ENCODE assay signal across 18 cellular contexts in genomic region chr2:82283075-82283474, GRCh38.
DNase-seq lines count a peak whose midpoint lies in the region; ATAC-seq, FAIRE-seq and TF ChIP-seq lines count a peak whose summit lies in the region.
"Had no signal": no experiment of that assay in that cellular context is flagged by ENCODE, and none has a peak within 500 bp of the region (broad histone marks: within the 10 kb centered on the region; RNA-seq: fewer than 3 reads in every experiment).

No MANE protein-coding gene starts in this region.

- H3K36me3 ChIP-seq in HepG2 (replicated peaks in 1 of 2; ENCODE audit: control insufficient read depth in 1 of 2, insufficient read depth in 2 of 2, low read length in 2 of 2) (no peaks in the 10 kb centered on the region), right lobe of liver (no peaks in the 10 kb centered on the region), neural progenitor cell (no peaks in the 10 kb centered on the region)

- TF ChIP-seq POLR2A in HepG2 (IDR thresholded peaks at IDR 0.05; ENCODE audit: insufficient read depth in 1 of 2, low read depth in 2 of 2, low read length in 2 of 2) (no peak), right lobe of liver (IDR thresholded peaks at IDR 0.05) (no peak)

- H2AFZ ChIP-seq in HepG2 (ENCODE audit: low read length) (no peak overlapping the region), neural progenitor cell (replicated peaks) (peak overlapping the region; percentile 83)
- H2AFZ ChIP-seq: GM23248 had no signal

- H3K27me3 ChIP-seq in HepG2 (ENCODE audit: control insufficient read depth in 1 of 2, insufficient read depth in 2 of 2, low read length in 2 of 2) (no peaks in the 10 kb centered on the region), right lobe of liver (no peaks in the 10 kb centered on the region), neural progenitor cell (no peaks in the 10 kb centered on the region)

- H3K79me2 ChIP-seq in HepG2 (ENCODE audit: insufficient read depth, low read length): no peaks in the 10 kb centered on the region
- H3K79me2 ChIP-seq in neural progenitor cell (ENCODE audit: low read depth): no peaks in the 10 kb centered on the region

- H3K9me3 ChIP-seq in HepG2 (ENCODE audit: low read length) (peaks cover 16% of the 10 kb centered on the region), right lobe of liver (no peaks in the 10 kb centered on the region), neural progenitor cell (ENCODE audit: low read depth) (no peaks in the 10 kb centered on the region)

- H3K27ac Mint-ChIP-seq in neural progenitor cell: no peak overlapping the region
- no peak overlapping the region for H3K27ac Mint-ChIP-seq in stimulated activated memory B cell treated with anti-CD40 and anti-IgM and Interleukin-4, amounts not matched to agents 10 μg/mL and 1 μg/mL and 100 μg/mL, for 72 hours
- H3K27ac Mint-ChIP-seq: CD4-positive, alpha-beta memory T cell; H9 had no signal

- H3K4me1 ChIP-seq in HepG2 (ENCODE audit: insufficient read depth, low read length): no peaks in the 10 kb centered on the region
- no peaks in the 10 kb centered on the region for H3K4me1 ChIP-seq in right lobe of liver
- peaks cover 9% of the 10 kb centered on the region for H3K4me1 ChIP-seq in neural progenitor cell

- no peak for ATAC-seq in HepG2
- no peak for ATAC-seq in right lobe of liver
- no peak for ATAC-seq in stimulated activated memory B cell treated with anti-CD40 and anti-IgM and Interleukin-4, amounts not matched to agents 10 μg/mL and 1 μg/mL and 100 μg/mL, for 72 hours
- ATAC-seq: GM12878 had no signal

- H3K36me3 Mint-ChIP-seq in neural progenitor cell: no peaks in the 10 kb centered on the region
- H3K36me3 Mint-ChIP-seq in stimulated activated memory B cell treated with anti-CD40 and anti-IgM and Interleukin-4, amounts not matched to agents 10 μg/mL and 1 μg/mL and 100 μg/mL, for 72 hours: no peaks in the 10 kb centered on the region
- H3K36me3 Mint-ChIP-seq: CD4-positive, alpha-beta memory T cell had no signal

- WGBS in HepG2 (ENCODE audit: low lambda C conversion rate): 14% methylated on average over 2 of the region's 2 CpGs
- 77% methylated on average over 2 of the region's 2 CpGs for WGBS in right lobe of liver (ENCODE audit: insufficient coverage, low coverage, low lambda C conversion rate, missing lambda C conversion rate)

- intact Hi-C loops in HepG2 (cut with micrococcal nuclease; ENCODE audit: unreplicated experiment): loop anchor here (2.0 kb wide), 1 partner anchor 16 kb away; no protein-coding TSS in a partner anchor
- intact Hi-C loops in right lobe of liver (cut with DNase I): no loop called here

- no peaks in the 10 kb centered on the region for H4K20me1 ChIP-seq in HepG2 (ENCODE audit: insufficient read depth, low read length)
- no peaks in the 10 kb centered on the region for H4K20me1 ChIP-seq in neural progenitor cell (ENCODE audit: low read depth)

- no peaks in the 10 kb centered on the region for H3K4me1 Mint-ChIP-seq in neural progenitor cell
- H3K4me1 Mint-ChIP-seq in stimulated activated memory B cell treated with anti-CD40 and anti-IgM and Interleukin-4, amounts not matched to agents 10 μg/mL and 1 μg/mL and 100 μg/mL, for 72 hours: no peaks in the 10 kb centered on the region
- H3K4me1 Mint-ChIP-seq: CD4-positive, alpha-beta memory T cell had no signal

- BruUV-seq in HepG2 (replicated peaks; lab: Mats Ljungman, UMichigan): no TSS peak

- H3K9me3 Mint-ChIP-seq in neural progenitor cell: no peaks in the 10 kb centered on the region
- peaks cover 15% of the 10 kb centered on the region for H3K9me3 Mint-ChIP-seq in stimulated activated memory B cell treated with anti-CD40 and anti-IgM and Interleukin-4, amounts not matched to agents 10 μg/mL and 1 μg/mL and 100 μg/mL, for 72 hours
- H3K9me3 Mint-ChIP-seq: H9 had no signal

- no peaks in the 10 kb centered on the region for H3F3A ChIP-seq in neural progenitor cell (ENCODE audit: low read depth)

- H3K27me3 Mint-ChIP-seq in neural progenitor cell (ENCODE audit: insufficient read depth, low read depth): no peaks in the 10 kb centered on the region
- H3K27me3 Mint-ChIP-seq in stimulated activated memory B cell treated with anti-CD40 and anti-IgM and Interleukin-4, amounts not matched to agents 10 μg/mL and 1 μg/mL and 100 μg/mL, for 72 hours: no peaks in the 10 kb centered on the region
- H3K27me3 Mint-ChIP-seq: CD4-positive, alpha-beta memory T cell had no signal

- CTCF ChIA-PET in HepG2 (lab: Yijun Ruan, JAX; ENCODE audit: low intra/inter-chr PET ratio, low total read pairs): no interaction called here

- in situ Hi-C loops in HepG2 (cut with HindIII; ENCODE audit: extremely low pct_ligation_motif_present, low pct_unique_long_range_greater_than_20kb): no loop called here

- H3K4me2 ChIP-seq in HepG2 (ENCODE audit: low read depth, low read length): no peak overlapping the region
- no peak overlapping the region for H3K4me2 ChIP-seq in neural progenitor cell

- no peak overlapping the region for H3K4me3 Mint-ChIP-seq in neural progenitor cell
- H3K4me3 Mint-ChIP-seq in stimulated activated memory B cell treated with anti-CD40 and anti-IgM and Interleukin-4, amounts not matched to agents 10 μg/mL and 1 μg/mL and 100 μg/mL, for 72 hours: no peak overlapping the region
- H3K4me3 Mint-ChIP-seq: CD4-positive, alpha-beta memory T cell; H9 had no signal

- H3K4me3 ChIP-seq in HepG2 (replicated peaks in 1 of 3; ENCODE audit: insufficient read depth in 1 of 3, low read depth in 2 of 3, low read length in 3 of 3) (no peak overlapping the region), right lobe of liver (no peak overlapping the region), neural progenitor cell (no peak overlapping the region)
- H3K4me3 ChIP-seq: GM12878, GM23248 had no signal

- TF ChIP-seq EP300 in HepG2 (IDR thresholded peaks at IDR 0.05; ENCODE audit: low read depth in 2 of 2, low read length in 2 of 2) (no peak), HepG2 (CRISPR knock-in tag; IDR thresholded peaks at IDR 0.05; ENCODE audit: borderline replicate concordance) (no peak)

- H3K27ac ChIP-seq in HepG2 (ENCODE audit: extremely low read length, insufficient read depth, low read length) (no peak overlapping the region), right lobe of liver (no peak overlapping the region), neural progenitor cell (no peak overlapping the region)
- H3K27ac ChIP-seq: GM23248 had no signal

- POLR2A ChIA-PET in HepG2 (lab: Yijun Ruan, JAX): no interaction called here

- H3K9ac ChIP-seq in HepG2 (ENCODE audit: insufficient read depth, low read depth, low read length) (no peak overlapping the region), neural progenitor cell (no peak overlapping the region)
- H3K9ac ChIP-seq: GM23248 had no signal

- FAIRE-seq in HepG2 (lab: Jason Lieb, UNC): no peak
- FAIRE-seq in HTR-8/SVneo (lab: Jason Lieb, UNC): peak; percentile 28
- FAIRE-seq: GM12878, GM19239 had no signal

- no peak for TF ChIP-seq RAD21 in HepG2 (CRISPR knock-in tag; IDR thresholded peaks at IDR 0.05)

- DNase-seq in HepG2 (ENCODE audit: low spot score): no peak
- DNase-seq in right lobe of liver: no peak
- no peak for DNase-seq in HTR-8/SVneo (ENCODE audit: insufficient read length, low spot score)
- no peak for DNase-seq in neural progenitor cell (ENCODE audit: low spot score)
- DNase-seq in MV-4-11 (lab: John Stamatoyannopoulos, UW): no peak
- DNase-seq: 8988T; C1 segment of cervical spinal cord; Calu3; CD4-positive, alpha-beta memory T cell; COR-L47; DMS79; EL; GDM1; GM23248 had no signal

- no peak for TF ChIP-seq CTCF in HepG2 (CRISPR knock-in tag; IDR thresholded peaks at IDR 0.05)
- no peak for TF ChIP-seq CTCF in right lobe of liver (IDR thresholded peaks at IDR 0.05)
- TF ChIP-seq CTCF in neural progenitor cell (IDR thresholded peaks at IDR 0.05): no peak

TF ChIP-seq in HepG2, 621 proteins besides CTCF, POLR2A, EP300 and RAD21:
- TF ChIP-seq PBX3 (CRISPR knock-in tag; IDR thresholded peaks at IDR 0.05; ENCODE audit: borderline replicate concordance): no peak
- TF ChIP-seq NFE2L2 (IDR thresholded peaks at IDR 0.05; ENCODE audit: low read length): peak; percentile 77
- TF ChIP-seq MAFK (conservative IDR thresholded peaks at IDR 0.05 in 1 of 2, IDR thresholded peaks at IDR 0.05 in 1 of 2; ENCODE audit: low read length in 2 of 2): peak in 1 of 2 experiments; percentile 33; a peak in 2 of 4 replicates
- TF ChIP-seq DMTF1 (CRISPR knock-in tag; IDR thresholded peaks at IDR 0.05): no peak
TF ChIP-seq in HepG2: peak in this region for 2.
